In genomic region chr19:50519006-50519575, GRCh38 we compare ENCODE assay signal across 21 cellular contexts. TPM values are rescaled to one million over a fixed set of nuclear protein-coding genes. Genes with fewer than 3 reads are reported as not detected.
A peak's percentile ranks its signal among the peaks of the same experiment; 100 is the strongest.
DNase-seq lines count a peak whose midpoint lies in the region; ATAC-seq, FAIRE-seq and TF ChIP-seq lines count a peak whose summit lies in the region.
"Had no signal": no experiment of that assay in that cellular context is flagged by ENCODE, and none has a peak within 500 bp of the region (broad histone marks: within the 10 kb centered on the region; RNA-seq: fewer than 3 reads in every experiment).

No MANE protein-coding gene starts in this region.

- POLR2A ChIA-PET in K562 (lab: Yijun Ruan, JAX) = interaction anchor here (1.1 kb wide), 1 partner anchor 9 kb away, joined by 3 read pairs; no protein-coding TSS in a partner anchor

- CTCF ChIA-PET in K562 (lab: Yijun Ruan, JAX; ENCODE audit: low intra/inter-chr PET ratio) = no interaction called here

- H4K20me1 ChIP-seq in K562 (replicated peaks; ENCODE audit: control insufficient read depth, insufficient read depth, low read length) = no peaks in the 10 kb centered on the region

- H2AFZ ChIP-seq in K562 (ENCODE audit: low read depth, low read length) (no peak overlapping the region), neuronal stem cell (ENCODE audit: low read length) (no peak overlapping the region)

- H3K4me2 ChIP-seq in K562 (ENCODE audit: insufficient read depth, low read length) (no peak overlapping the region), neuronal stem cell (ENCODE audit: insufficient read depth, low read length, poor library complexity, severe bottlenecking) (no peak overlapping the region)

- BruUV-seq in K562 (replicated peaks; lab: Mats Ljungman, UMichigan) = no TSS peak

- H3K4ac ChIP-seq in neuronal stem cell (ENCODE audit: low read length) = no peak overlapping the region

- DNase-seq in K562 (ENCODE audit: extremely low read depth in 1 of 4, low spot score in 3 of 4) = no peak
- DNase-seq in kidney = peak; percentile 46
- no peak for DNase-seq in neuronal stem cell (ENCODE audit: low spot score)
- no peak for DNase-seq in T-helper 17 cell
- no peak for DNase-seq in NCI-H146 treated with DMSO at 0.1 percent for 48 hours (lab: John Stamatoyannopoulos, UW; ENCODE audit: unreplicated experiment)
- DNase-seq in frontal cortex (ENCODE audit: low spot score in 2 of 2) = no peak
- DNase-seq: BE2C; C1 segment of cervical spinal cord; CD4-positive, CD25-positive, alpha-beta regulatory T cell; COR-L47; DMS 273 treated with DMSO at 0.1 percent for 48 hours; DMS53; DND-41; EL; GOT3 had no signal

- no peaks in the 10 kb centered on the region for H3K79me2 ChIP-seq in K562 (ENCODE audit: control insufficient read depth, insufficient read depth, low read length)

- no peak overlapping the region for H4K8ac ChIP-seq in neuronal stem cell (ENCODE audit: low read depth, low read length)

- ATAC-seq in K562 = no peak
- ATAC-seq in T-helper 17 cell = no peak
- ATAC-seq: GM12878 had no signal

- TF ChIP-seq CTCF in K562 (IDR thresholded peaks at IDR 0.05 in 2 of 3, conservative IDR thresholded peaks at IDR 0.05 in 1 of 3; ENCODE audit: insufficient read depth in 2 of 3, low read depth in 1 of 3, low read length in 3 of 3) = no peak
- no peak for TF ChIP-seq CTCF in kidney (IDR thresholded peaks at IDR 0.05; ENCODE audit: borderline replicate concordance, extremely low read depth, insufficient read depth)

- in situ Hi-C loops in K562 (cut with MboI) = no loop called here

- peaks cover 20% of the 10 kb centered on the region for H3K79me1 ChIP-seq in neuronal stem cell (ENCODE audit: low read depth, low read length)

- no peak overlapping the region for H2BK15ac ChIP-seq in neuronal stem cell (ENCODE audit: low read length)

- no peaks in the 10 kb centered on the region for H3K27me3 ChIP-seq in K562 (ENCODE audit: control insufficient read depth in 2 of 2, insufficient read depth in 2 of 2, low read length in 2 of 2)
- H3K27me3 ChIP-seq in neuronal stem cell (ENCODE audit: control insufficient read depth in 3 of 3, insufficient read depth in 3 of 3, low read depth in 1 of 3, low read length in 3 of 3) = no peaks in the 10 kb centered on the region
- H3K27me3 ChIP-seq: BE2C had no signal

- H3K9me1 ChIP-seq in K562 (ENCODE audit: control insufficient read depth, insufficient read depth, low read length) = no peaks in the 10 kb centered on the region

- TF ChIP-seq POLR2A in K562 (conservative IDR thresholded peaks at IDR 0.05) = no peak

- no peak overlapping the region for H2AK5ac ChIP-seq in neuronal stem cell (ENCODE audit: low read depth, low read length)

- H3K9ac ChIP-seq in K562 (ENCODE audit: insufficient read depth in 1 of 2, low read depth in 2 of 2, low read length in 2 of 2) (no peak overlapping the region), kidney (ENCODE audit: low read length in 2 of 2) (no peak overlapping the region), neuronal stem cell (ENCODE audit: low read depth, low read length, poor library complexity) (no peak overlapping the region)

- H3K4me3 Mint-ChIP-seq in T-helper 17 cell = no peak overlapping the region
- H3K4me3 Mint-ChIP-seq: CD4-positive, CD25-positive, alpha-beta regulatory T cell; CD8-positive, alpha-beta memory T cell had no signal

- no peaks in the 10 kb centered on the region for H3K36me3 Mint-ChIP-seq in T-helper 17 cell (ENCODE audit: low read depth)
- H3K36me3 Mint-ChIP-seq: CD4-positive, CD25-positive, alpha-beta regulatory T cell; CD8-positive, alpha-beta memory T cell had no signal

- TF ChIP-seq EP300 in K562 (IDR thresholded peaks at IDR 0.05; ENCODE audit: low read length) = no peak

- no peak overlapping the region for H2BK120ac ChIP-seq in neuronal stem cell (ENCODE audit: low read depth, low read length)

- FAIRE-seq in K562 (lab: Jason Lieb, UNC) (no peak), kidney (lab: Jason Lieb, UNC) (no peak), frontal cortex (lab: Jason Lieb, UNC) (no peak)
- FAIRE-seq: GM12878 had no signal

- no peak for TF ChIP-seq RAD21 in K562 (CRISPR knock-in tag; conservative IDR thresholded peaks at IDR 0.05 in 1 of 2, IDR thresholded peaks at IDR 0.05 in 1 of 2)

- peak overlapping the region; percentile 44 for H3K23ac ChIP-seq in neuronal stem cell (ENCODE audit: low read depth, low read length, poor library complexity)

- peak overlapping the region; percentile 75 for H2BK5ac ChIP-seq in neuronal stem cell (ENCODE audit: low read length)

- H3K4me3 ChIP-seq in K562 (no peak overlapping the region), kidney (ENCODE audit: low read length in 2 of 2) (no peak overlapping the region), neuronal stem cell (ENCODE audit: low read length in 2 of 2) (peak overlapping the region in 1 of 2 donors; percentile 10)
- H3K4me3 ChIP-seq: GM12878, HAP-1 had no signal

- H3K27ac Mint-ChIP-seq in T-helper 17 cell = no peak overlapping the region
- H3K27ac Mint-ChIP-seq: CD4-positive, CD25-positive, alpha-beta regulatory T cell; CD8-positive, alpha-beta memory T cell had no signal

- peaks cover 4% of the 10 kb centered on the region for H3K27me3 Mint-ChIP-seq in T-helper 17 cell

- H3K9me3 ChIP-seq in K562 (replicated peaks; ENCODE audit: control insufficient read depth, insufficient read depth, low read depth, low read length) (no peaks in the 10 kb centered on the region), kidney (ENCODE audit: control insufficient read depth in 1 of 2, low read length in 2 of 2) (no peaks in the 10 kb centered on the region), neuronal stem cell (replicated peaks in 1 of 2; ENCODE audit: control insufficient read depth in 2 of 2, insufficient read depth in 1 of 2, low read depth in 1 of 2, low read length in 2 of 2) (peaks cover 0 to 9% of the 10 kb centered on the region in 2 donors), T-helper 17 cell (ENCODE audit: control insufficient read depth, low read length, poor library complexity, severe bottlenecking) (no peaks in the 10 kb centered on the region)
- H3K9me3 ChIP-seq: BE2C, HAP-1 had no signal

- H4K91ac ChIP-seq in neuronal stem cell (ENCODE audit: low read depth, low read length, poor library complexity) = no peak overlapping the region

- H3K18ac ChIP-seq in neuronal stem cell (ENCODE audit: low read length) = peak overlapping the region; percentile 38

- H3K36me3 ChIP-seq in K562 (ENCODE audit: control insufficient read depth, insufficient read depth, low read length) = no peaks in the 10 kb centered on the region
- no peaks in the 10 kb centered on the region for H3K36me3 ChIP-seq in kidney (ENCODE audit: control insufficient read depth in 1 of 2, insufficient read depth in 2 of 2, low read length in 2 of 2)
- H3K36me3 ChIP-seq in neuronal stem cell (replicated peaks in 1 of 2; ENCODE audit: control insufficient read depth in 2 of 2, insufficient read depth in 2 of 2, low read length in 2 of 2) = peaks cover 29 to 42% of the 10 kb centered on the region in 2 donors
- H3K36me3 ChIP-seq: BE2C, HAP-1 had no signal

- peaks cover 2% of the 10 kb centered on the region for H3K4me1 Mint-ChIP-seq in T-helper 17 cell
- H3K4me1 Mint-ChIP-seq: CD4-positive, CD25-positive, alpha-beta regulatory T cell had no signal

- no peak overlapping the region for H2BK12ac ChIP-seq in neuronal stem cell (ENCODE audit: low read length)

- WGBS in K562 (ENCODE audit: insufficient coverage, low coverage, missing lambda C conversion rate) = 85% methylated on average over 33 of the region's 40 CpGs
- no CpG with 5 or more reads among the region's 40 CpGs for WGBS in neuronal stem cell (ENCODE audit: extremely low coverage in 2 of 2, insufficient read length in 2 of 2, insufficient replicate concordance in 1 of 2), 2 donors

- no peak overlapping the region for H3K14ac ChIP-seq in neuronal stem cell (ENCODE audit: low read length)

- intact Hi-C loops in K562 (cut with micrococcal nuclease) (no loop called here), kidney (cut with DNase I) (no loop called here)

- H3K27ac ChIP-seq in K562 (ENCODE audit: extremely low read depth, low read depth, low read length) (no peak overlapping the region), kidney (ENCODE audit: low read depth in 2 of 2, low read length in 2 of 2) (no peak overlapping the region), neuronal stem cell (replicated peaks; ENCODE audit: low read length) (no peak overlapping the region)

- H3K4me1 ChIP-seq in K562 (replicated peaks in 1 of 2; ENCODE audit: control insufficient read depth in 2 of 2, insufficient read depth in 2 of 2, low read length in 2 of 2) (peaks cover 0 to 30% of the 10 kb centered on the region in 2 experiments; a peak in 2 of 5 replicates), kidney (ENCODE audit: control insufficient read depth in 1 of 2, insufficient read depth in 1 of 2, low read depth in 1 of 2, low read length in 2 of 2) (no peaks in the 10 kb centered on the region), neuronal stem cell (ENCODE audit: control insufficient read depth in 2 of 2, insufficient read depth in 1 of 2, low read depth in 1 of 2, low read length in 2 of 2) (peaks cover 6 to 8% of the 10 kb centered on the region in 2 donors)
- H3K4me1 ChIP-seq: HAP-1 had no signal

RNA-seq across cellular contexts. Expression of gene ASPDH, which starts 5.4 kb away (rescaled TPM):
- total RNA-seq in K562 (2011; cell fraction: chromatin; rRNA removed; ENCODE audit: low replicate concordance) = not detected in 2 replicates
- not detected in 2 replicates for total RNA-seq in K562 (2011; cell fraction: nucleolus; rRNA removed)
- total RNA-seq in K562 (2011; cell fraction: nucleoplasm; rRNA removed) = not detected in 2 replicates
- total RNA-seq in K562 (2014; rRNA removed) (not detected in 2 replicates), K562 (2014; rRNA removed; fragmentation: Illumina TruSeq; extraction: Trizol) (not detected in 2 replicates), K562 (2015; rRNA removed; fragmentation: Illumina TruSeq; extraction: Trizol) (not detected in 2 replicates), K562 (2021) (not detected in 2 replicates), kidney (not detected), T-helper 17 cell (not detected), frontal cortex (0.82 TPM)
- polyA plus RNA-seq in K562 (2011; rRNA removed) (not detected in 2 replicates), K562 (2014; fragmentation: Illumina TruSeq; extraction: Trizol) (not detected in 2 replicates), K562 (2014; fragmentation: Nextera tagmentation; extraction: Ambion mirVana) (not detected), K562 (2014; rRNA removed) (not detected in 2 replicates), kidney (ENCODE audit: insufficient read depth, low read depth, low replicate concordance) (115 TPM)
- polyA plus RNA-seq in K562 (2011; cell fraction: cytosol; rRNA removed) = not detected in 2 replicates
- not detected in 2 replicates for polyA plus RNA-seq in K562 (2011; cell fraction: nucleus; rRNA removed)
- polyA plus RNA-seq in K562 (2012) = 0.39 and 0.40 TPM in 2 replicates
- not detected in 2 replicates for polyA minus RNA-seq in K562 (2011; rRNA and poly(A)+ RNA removed)
- polyA minus RNA-seq in K562 (2011; cell fraction: cytosol; rRNA and poly(A)+ RNA removed) = not detected in 2 replicates
- not detected in 2 replicates for polyA minus RNA-seq in K562 (2011; cell fraction: nucleus; rRNA and poly(A)+ RNA removed)
- not detected for polyA plus RNA-seq in neuronal stem cell (2013, experiment 1 of 2)
- polyA plus RNA-seq in neuronal stem cell (2013, experiment 2 of 2) = not detected
- total RNA-seq: A172; CD4-positive, CD25-positive, alpha-beta regulatory T cell; CD8-positive, alpha-beta memory T cell; G401; GM12878; HT-29 had no signal
- polyA plus RNA-seq: CD4-positive, CD25-positive, alpha-beta regulatory T cell; CD8-positive, alpha-beta memory T cell; GM12878 had no signal

RNA-seq across cellular contexts. Expression of gene JOSD2, which starts 8.1 kb away (rescaled TPM):
- total RNA-seq in K562 (2011; cell fraction: chromatin; rRNA removed; ENCODE audit: low replicate concordance) = 2.5 TPM in 1 of 2 replicates, not detected in the other
- total RNA-seq in K562 (2011; cell fraction: nucleolus; rRNA removed) = 1.2 and 1.8 TPM in 2 replicates
- 3.2 and 4.7 TPM in 2 replicates for total RNA-seq in K562 (2011; cell fraction: nucleoplasm; rRNA removed)
- total RNA-seq in K562 (2014; rRNA removed) (12.0 and 15.5 TPM in 2 replicates), K562 (2014; rRNA removed; fragmentation: Illumina TruSeq; extraction: Trizol) (0.55 and 0.61 TPM in 2 replicates), K562 (2015; rRNA removed; fragmentation: Illumina TruSeq; extraction: Trizol) (3.1 and 4.5 TPM in 2 replicates), K562 (2021) (13.6 and 17.8 TPM in 2 replicates), kidney (31.7 TPM), T-helper 17 cell (10 to 100 TPM; 14.9 to 18.0 TPM), frontal cortex (6.9 TPM)
- polyA plus RNA-seq in K562 (2011; rRNA removed) (3.3 and 3.8 TPM in 2 replicates), K562 (2014; fragmentation: Illumina TruSeq; extraction: Trizol) (1.3 and 3.3 TPM in 2 replicates), K562 (2014; fragmentation: Nextera tagmentation; extraction: Ambion mirVana) (under 1 TPM; 0.06 to 0.95 TPM), K562 (2014; rRNA removed) (12.5 and 14.4 TPM in 2 replicates), kidney (ENCODE audit: insufficient read depth, low read depth, low replicate concordance) (73.7 TPM)
- 7.6 and 42.8 TPM in 2 replicates for polyA plus RNA-seq in K562 (2011; cell fraction: cytosol; rRNA removed)
- 3.9 and 12.6 TPM in 2 replicates for polyA plus RNA-seq in K562 (2011; cell fraction: nucleus; rRNA removed)
- polyA plus RNA-seq in K562 (2012) = 10.4 and 14.8 TPM in 2 replicates
- polyA minus RNA-seq in K562 (2011; rRNA and poly(A)+ RNA removed) = 0.32 and 0.66 TPM in 2 replicates
- 4.2 and 5.2 TPM in 2 replicates for polyA minus RNA-seq in K562 (2011; cell fraction: cytosol; rRNA and poly(A)+ RNA removed)
- polyA minus RNA-seq in K562 (2011; cell fraction: nucleus; rRNA and poly(A)+ RNA removed) = 1.8 and 3.6 TPM in 2 replicates
- polyA plus RNA-seq in neuronal stem cell (2013, experiment 1 of 2) = 2.7 TPM
- polyA plus RNA-seq in neuronal stem cell (2013, experiment 2 of 2) = 2.8 TPM

RNA-seq across cellular contexts. Expression of gene GARIN5A, which starts 42.4 kb away (rescaled TPM):
- 0.49 TPM in 1 of 2 replicates, not detected in the other for total RNA-seq in K562 (2011; cell fraction: chromatin; rRNA removed; ENCODE audit: low replicate concordance)
- 0.39 TPM in 1 of 2 replicates, not detected in the other for total RNA-seq in K562 (2011; cell fraction: nucleolus; rRNA removed)
- total RNA-seq in K562 (2011; cell fraction: nucleoplasm; rRNA removed) = not detected in 2 replicates
- 0.23 and 0.33 TPM in 2 replicates for total RNA-seq in K562 (2014; rRNA removed)
- not detected in 2 replicates for total RNA-seq in K562 (2014; rRNA removed; fragmentation: Illumina TruSeq; extraction: Trizol)
- total RNA-seq in K562 (2015; rRNA removed; fragmentation: Illumina TruSeq; extraction: Trizol) = 0.47 TPM in 1 of 2 replicates, not detected in the other
- total RNA-seq in K562 (2021) = 0.31 and 0.82 TPM in 2 replicates
- polyA plus RNA-seq in K562 (2011; rRNA removed) = 0.10 and 0.26 TPM in 2 replicates
- 0.59 and 0.78 TPM in 2 replicates for polyA plus RNA-seq in K562 (2011; cell fraction: cytosol; rRNA removed)
- polyA plus RNA-seq in K562 (2011; cell fraction: nucleus; rRNA removed) = 0.22 and 0.38 TPM in 2 replicates
- polyA plus RNA-seq in K562 (2012) = 0.49 and 0.83 TPM in 2 replicates
- polyA plus RNA-seq in K562 (2014; fragmentation: Illumina TruSeq; extraction: Trizol) = 0.57 and 0.59 TPM in 2 replicates
- polyA plus RNA-seq in K562 (2014; fragmentation: Nextera tagmentation; extraction: Ambion mirVana) = under 1 TPM in 1 of 2 experiments, not detected in 1; 0.13 TPM
- 0.16 and 0.17 TPM in 2 replicates for polyA plus RNA-seq in K562 (2014; rRNA removed)
- polyA minus RNA-seq in K562 (2011; rRNA and poly(A)+ RNA removed) = not detected in 2 replicates
- 1.4 TPM in 1 of 2 replicates, not detected in the other for polyA minus RNA-seq in K562 (2011; cell fraction: cytosol; rRNA and poly(A)+ RNA removed)
- 0.27 TPM in 1 of 2 replicates, not detected in the other for polyA minus RNA-seq in K562 (2011; cell fraction: nucleus; rRNA and poly(A)+ RNA removed)
- 2.0 TPM for total RNA-seq in kidney
- 9.0 TPM for polyA plus RNA-seq in kidney (ENCODE audit: insufficient read depth, low read depth, low replicate concordance)
- 9.4 TPM for polyA plus RNA-seq in neuronal stem cell (2013, experiment 1 of 2)
- 8.0 TPM for polyA plus RNA-seq in neuronal stem cell (2013, experiment 2 of 2)
- under 1 TPM in 1 of 2 donors, not detected in 1; 0.22 TPM for total RNA-seq in T-helper 17 cell
- total RNA-seq in frontal cortex = 2.0 TPM
- total RNA-seq: GM12878 had no signal

RNA-seq across cellular contexts. Expression of gene EMC10, which starts 42.8 kb away (rescaled TPM):
- total RNA-seq in K562 (2011; cell fraction: chromatin; rRNA removed; ENCODE audit: low replicate concordance) = 22.6 and 40.4 TPM in 2 replicates
- 43.2 and 45.7 TPM in 2 replicates for total RNA-seq in K562 (2011; cell fraction: nucleolus; rRNA removed)
- 27.7 and 40.1 TPM in 2 replicates for total RNA-seq in K562 (2011; cell fraction: nucleoplasm; rRNA removed)
- total RNA-seq in K562 (2014; rRNA removed) (40.4 and 48.9 TPM in 2 replicates), K562 (2014; rRNA removed; fragmentation: Illumina TruSeq; extraction: Trizol) (6.1 and 7.4 TPM in 2 replicates), K562 (2015; rRNA removed; fragmentation: Illumina TruSeq; extraction: Trizol) (25.2 and 25.8 TPM in 2 replicates), K562 (2021) (42.5 and 46.0 TPM in 2 replicates), kidney (184 TPM), T-helper 17 cell (10 to 100 TPM; 76.6 to 78.5 TPM), frontal cortex (53.4 TPM)
- polyA plus RNA-seq in K562 (2011; rRNA removed) (12.4 and 13.7 TPM in 2 replicates), K562 (2014; fragmentation: Illumina TruSeq; extraction: Trizol) (13.1 and 27.3 TPM in 2 replicates), K562 (2014; fragmentation: Nextera tagmentation; extraction: Ambion mirVana) (1 to 10 TPM; 1.4 to 2.9 TPM), K562 (2014; rRNA removed) (34.5 and 38.2 TPM in 2 replicates), kidney (ENCODE audit: insufficient read depth, low read depth, low replicate concordance) (199 TPM)
- 18.3 and 54.3 TPM in 2 replicates for polyA plus RNA-seq in K562 (2011; cell fraction: cytosol; rRNA removed)
- 13.8 and 24.8 TPM in 2 replicates for polyA plus RNA-seq in K562 (2011; cell fraction: nucleus; rRNA removed)
- polyA plus RNA-seq in K562 (2012) = 37.9 TPM in 2 replicates
- polyA minus RNA-seq in K562 (2011; rRNA and poly(A)+ RNA removed) = 1.9 and 3.7 TPM in 2 replicates
- polyA minus RNA-seq in K562 (2011; cell fraction: cytosol; rRNA and poly(A)+ RNA removed) = 14.7 and 15.0 TPM in 2 replicates
- polyA minus RNA-seq in K562 (2011; cell fraction: nucleus; rRNA and poly(A)+ RNA removed) = 6.4 and 6.7 TPM in 2 replicates
- polyA plus RNA-seq in neuronal stem cell (2013, experiment 1 of 2) = 57.0 TPM
- 55.4 TPM for polyA plus RNA-seq in neuronal stem cell (2013, experiment 2 of 2)

RNA-seq across cellular contexts. Expression of gene LRRC4B, which starts 49.1 kb away (rescaled TPM):
- total RNA-seq in K562 (2011; cell fraction: chromatin; rRNA removed; ENCODE audit: low replicate concordance) = 1.8 and 10.9 TPM in 2 replicates
- 7.1 and 16.3 TPM in 2 replicates for total RNA-seq in K562 (2011; cell fraction: nucleolus; rRNA removed)
- 5.1 and 6.8 TPM in 2 replicates for total RNA-seq in K562 (2011; cell fraction: nucleoplasm; rRNA removed)
- total RNA-seq in K562 (2014; rRNA removed) (2.9 TPM in 2 replicates), K562 (2014; rRNA removed; fragmentation: Illumina TruSeq; extraction: Trizol) (0.10 and 0.18 TPM in 2 replicates), K562 (2015; rRNA removed; fragmentation: Illumina TruSeq; extraction: Trizol) (1.1 TPM in 2 replicates), K562 (2021) (9.5 and 9.6 TPM in 2 replicates), kidney (1.2 TPM), T-helper 17 cell (not detected), frontal cortex (78.3 TPM)
- polyA plus RNA-seq in K562 (2011; rRNA removed) (3.0 and 4.0 TPM in 2 replicates), K562 (2014; fragmentation: Illumina TruSeq; extraction: Trizol) (0.21 and 2.7 TPM in 2 replicates), K562 (2014; fragmentation: Nextera tagmentation; extraction: Ambion mirVana) (not detected), K562 (2014; rRNA removed) (2.0 and 3.1 TPM in 2 replicates), kidney (ENCODE audit: insufficient read depth, low read depth, low replicate concordance) (2.6 TPM)
- 3.9 and 17.2 TPM in 2 replicates for polyA plus RNA-seq in K562 (2011; cell fraction: cytosol; rRNA removed)
- polyA plus RNA-seq in K562 (2011; cell fraction: nucleus; rRNA removed) = 2.5 and 6.6 TPM in 2 replicates
- polyA plus RNA-seq in K562 (2012) = 4.6 and 8.7 TPM in 2 replicates
- polyA minus RNA-seq in K562 (2011; rRNA and poly(A)+ RNA removed) = 1.5 and 2.8 TPM in 2 replicates
- 15.2 and 16.2 TPM in 2 replicates for polyA minus RNA-seq in K562 (2011; cell fraction: cytosol; rRNA and poly(A)+ RNA removed)
- polyA minus RNA-seq in K562 (2011; cell fraction: nucleus; rRNA and poly(A)+ RNA removed) = 1.9 and 2.2 TPM in 2 replicates
- 78.7 TPM for polyA plus RNA-seq in neuronal stem cell (2013, experiment 1 of 2)
- 78.4 TPM for polyA plus RNA-seq in neuronal stem cell (2013, experiment 2 of 2)
- total RNA-seq: CD4-positive, CD25-positive, alpha-beta regulatory T cell; CD8-positive, alpha-beta memory T cell; GM12878; HT-29 had no signal
- polyA plus RNA-seq: CD4-positive, CD25-positive, alpha-beta regulatory T cell; CD8-positive, alpha-beta memory T cell had no signal
